In genomic region chr12:108313609-108314331, GRCh38 we compare ENCODE assay signal across 9 cellular contexts. TPM values are rescaled to one million over a fixed set of nuclear protein-coding genes. Genes with fewer than 3 reads are reported as not detected.
DNase-seq lines count a peak whose midpoint lies in the region; ATAC-seq and TF ChIP-seq lines count a peak whose summit lies in the region.
"Had no signal": no experiment of that assay in that cellular context is flagged by ENCODE, and none has a peak within 500 bp of the region (broad histone marks: within the 10 kb centered on the region; RNA-seq: fewer than 3 reads in every experiment).

No MANE protein-coding gene starts in this region.

- H3K4me2 ChIP-seq in osteoblast (ENCODE audit: insufficient read depth, low read length) = no peak overlapping the region

- peak overlapping the region; percentile 43 for H2AFZ ChIP-seq in osteoblast (ENCODE audit: low read length)

- H3K9me3 ChIP-seq in Peyer's patch (no peaks in the 10 kb centered on the region), osteoblast (ENCODE audit: low read depth, low read length) (no peaks in the 10 kb centered on the region)

- H3K4me3 ChIP-seq in Peyer's patch (no peak overlapping the region), osteoblast (ENCODE audit: insufficient read depth, low read length) (no peak overlapping the region), foreskin fibroblast (ENCODE audit: low read depth in 1 of 2, low read length in 2 of 2) (no peak overlapping the region)

- H3K36me3 ChIP-seq in Peyer's patch (no peaks in the 10 kb centered on the region), osteoblast (ENCODE audit: insufficient read depth, low read length) (no peaks in the 10 kb centered on the region)

- H3K27ac ChIP-seq in Peyer's patch (peak overlapping the region in 3 of 4 donors; percentile 13 to 63 (median 32)), osteoblast (ENCODE audit: low read depth, low read length) (peak overlapping the region; percentile 46)

- peak; percentile 51 for DNase-seq in Daoy (ENCODE audit: low read depth)
- DNase-seq in Peyer's patch = peak in 1 of 3 donors; percentile 56
- no peak for DNase-seq in osteoblast (ENCODE audit: insufficient read length, low spot score, missing footprints)
- DNase-seq in HK-2 (ENCODE audit: unreplicated experiment) = no peak
- no peak for DNase-seq in foreskin fibroblast
- DNase-seq: activated B cell treated with CpG ODN at 0.5 μM for 24 hours had no signal

- TF ChIP-seq POLR2A in Peyer's patch (IDR thresholded peaks at IDR 0.05) = no peak

- TF ChIP-seq CTCF in Peyer's patch (IDR thresholded peaks at IDR 0.05) = no peak
- TF ChIP-seq CTCF in osteoblast (IDR thresholded peaks at IDR 0.05; ENCODE audit: extremely low read depth, low read depth, low read length) = no peak
- TF ChIP-seq CTCF in foreskin fibroblast (IDR thresholded peaks at IDR 0.05; ENCODE audit: low read depth, low read length) = no peak

- H3K27me3 ChIP-seq in Peyer's patch (no peaks in the 10 kb centered on the region), osteoblast (ENCODE audit: insufficient read depth, low read length) (no peaks in the 10 kb centered on the region)

- H4K20me1 ChIP-seq in osteoblast (ENCODE audit: insufficient read depth, low read length) = no peaks in the 10 kb centered on the region

- ATAC-seq in esophagus mucosa (peak; percentile 35), HG02763 (IDR thresholded peaks at IDR 0.05; ENCODE audit: unreplicated experiment) (no peak), GM21786 (IDR thresholded peaks at IDR 0.05; ENCODE audit: unreplicated experiment) (no peak)

- no peaks in the 10 kb centered on the region for H3K79me2 ChIP-seq in osteoblast (ENCODE audit: insufficient read depth, low read length)

- H3K4me1 ChIP-seq in Peyer's patch = peaks cover 0 to 6% (median 0%) of the 10 kb centered on the region in 4 donors
- peaks cover 21% of the 10 kb centered on the region for H3K4me1 ChIP-seq in osteoblast (ENCODE audit: insufficient read depth, low read length)

RNA-seq across cellular contexts. Expression of gene CMKLR1, which starts 25.3 kb away (rescaled TPM):
- 0.51 and 0.89 TPM in 2 replicates for total RNA-seq in Daoy (2014; rRNA removed; shearing (Covaris generic))
- total RNA-seq in Peyer's patch (10 to 100 TPM in 1 of 4 donors, 1 to 10 TPM in 3; 1.1 to 18.2 (median 4.1) TPM), esophagus mucosa (0.56 TPM), osteoblast (6.8 and 9.8 TPM in 2 replicates)
